Comparison of ENCODE assay signal across 8 cellular contexts in the genomic region with DNA sequence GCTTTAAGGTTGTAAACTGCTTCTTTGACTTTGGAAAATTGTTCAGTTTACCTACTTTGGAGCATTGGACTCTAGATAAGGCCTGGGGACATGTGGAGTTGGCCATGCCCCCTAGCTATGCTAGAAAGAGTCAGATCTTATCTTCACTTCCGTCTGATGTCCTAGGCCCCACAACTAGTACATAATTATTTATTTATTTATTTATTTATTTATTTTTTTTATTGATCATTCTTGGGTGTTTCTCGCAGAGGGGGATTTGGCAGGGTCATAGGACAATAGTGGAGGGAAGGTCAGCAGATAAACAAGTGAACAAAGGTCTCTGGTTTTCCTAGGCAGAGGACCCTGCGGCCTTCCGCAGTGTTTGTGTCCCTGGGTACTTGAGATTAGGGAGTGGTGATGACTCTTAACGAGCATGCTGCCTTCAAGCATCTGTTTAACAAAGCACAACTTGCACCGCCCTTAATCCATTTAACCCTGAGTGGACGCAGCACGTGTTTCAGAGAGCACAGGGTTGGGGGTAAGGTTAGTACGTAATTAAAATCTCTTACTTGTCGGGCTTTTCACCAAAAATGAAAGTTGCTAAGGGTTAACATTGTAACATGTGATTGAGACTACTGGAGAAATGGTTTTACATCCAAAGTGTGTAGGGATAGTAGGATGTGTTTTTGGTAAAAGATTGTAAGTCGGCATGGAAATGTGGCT. TPM values are rescaled to one million over a fixed set of nuclear protein-coding genes. Genes with fewer than 3 reads are reported as not detected.
A peak's percentile ranks its signal among the peaks of the same experiment; 100 is the strongest.
DNase-seq lines count a peak whose midpoint lies in the region; ATAC-seq, FAIRE-seq and TF ChIP-seq lines count a peak whose summit lies in the region.
"Not testable (repeated sequence)": the region's sequence is repeated elsewhere in the genome, so short reads cannot be mapped to it uniquely, and the experiment has no call there.

No MANE protein-coding gene starts in this region.

- CTCF ChIA-PET in HepG2 (lab: Yijun Ruan, JAX; ENCODE audit: low intra/inter-chr PET ratio, low total read pairs): not testable (repeated sequence)

- intact Hi-C loops in HepG2 (cut with micrococcal nuclease; ENCODE audit: unreplicated experiment); spleen (cut with DNase I; ENCODE audit: low total_unique reads): not testable (repeated sequence)

- not testable (repeated sequence) for H4K20me1 ChIP-seq in HepG2 (ENCODE audit: insufficient read depth, low read length)

- not testable (repeated sequence) for H3K9ac ChIP-seq in HepG2 (ENCODE audit: insufficient read depth, low read depth, low read length)

- POLR2A ChIA-PET in HepG2 (lab: Yijun Ruan, JAX): not testable (repeated sequence)

- not testable (repeated sequence) for H3K27me3 Mint-ChIP-seq in activated naive CD8-positive, alpha-beta T cell; glutamatergic neuron (ENCODE audit: unreplicated experiment)

- TF ChIP-seq EP300 in HepG2 (IDR thresholded peaks at IDR 0.05; ENCODE audit: low read depth in 2 of 2, low read length in 2 of 2); HepG2 (CRISPR knock-in tag; IDR thresholded peaks at IDR 0.05; ENCODE audit: borderline replicate concordance): not testable (repeated sequence)

- not testable (repeated sequence) for TF ChIP-seq CTCF in glutamatergic neuron (IDR thresholded peaks at IDR 0.05; ENCODE audit: partially characterized antibody, unreplicated experiment); HepG2 (CRISPR knock-in tag; IDR thresholded peaks at IDR 0.05); spleen (IDR thresholded peaks at IDR 0.05 in 8 of 11, conservative IDR thresholded peaks at IDR 0.05 in 3 of 11)

- peaks cover 0 to 16% of the 10 kb centered on the region in 2 experiments; a peak in 2 of 5 replicates for H3K27me3 ChIP-seq in HepG2 (ENCODE audit: control insufficient read depth in 1 of 2, insufficient read depth in 2 of 2, low read length in 2 of 2)
- not testable (repeated sequence) for H3K27me3 ChIP-seq in spleen (replicated peaks in 1 of 7)

- not testable (repeated sequence) for H3K79me2 ChIP-seq in HepG2 (ENCODE audit: insufficient read depth, low read length)

- H3K27ac ChIP-seq in HepG2 (ENCODE audit: extremely low read length, insufficient read depth, low read length): not testable (repeated sequence)
- peak overlapping the region in 7 of 8 donors; percentile 66 to 88 (median 80) for H3K27ac ChIP-seq in spleen

- not testable (repeated sequence) for H3K9me3 ChIP-seq in HepG2 (ENCODE audit: low read length); spleen

- H3K4me1 ChIP-seq in HepG2 (ENCODE audit: insufficient read depth, low read length) (peaks cover 13% of the 10 kb centered on the region; the same call in 1 of the 2 replicates), spleen (peaks cover 10 to 32% (median 20%) of the 10 kb centered on the region in 6 donors)

- 17% methylated on average over 8 of the region's 11 CpGs for WGBS in HepG2 (ENCODE audit: low lambda C conversion rate)
- 63 to 72% (median 64%) methylated on average over 7 to 11 of the region's 11 CpGs for WGBS in spleen, 5 donors

- not testable (repeated sequence) for H3K36me3 ChIP-seq in HepG2 (replicated peaks in 1 of 2; ENCODE audit: control insufficient read depth in 1 of 2, insufficient read depth in 2 of 2, low read length in 2 of 2); spleen

- not testable (repeated sequence) for TF ChIP-seq POLR2A in GM12891 (IDR thresholded peaks at IDR 0.05; ENCODE audit: low read depth, low read length); HepG2 (IDR thresholded peaks at IDR 0.05; ENCODE audit: insufficient read depth in 1 of 2, low read depth in 2 of 2, low read length in 2 of 2); spleen (IDR thresholded peaks at IDR 0.05)

- TF ChIP-seq RAD21 in HepG2 (CRISPR knock-in tag; IDR thresholded peaks at IDR 0.05): not testable (repeated sequence)

- not testable (repeated sequence) for H3K4me3 Mint-ChIP-seq in activated naive CD8-positive, alpha-beta T cell; glutamatergic neuron (ENCODE audit: unreplicated experiment)

- peak; percentile 75 for ATAC-seq in HepG2

- H2AFZ ChIP-seq in HepG2 (ENCODE audit: low read length): not testable (repeated sequence)

- H3K36me3 Mint-ChIP-seq in activated naive CD8-positive, alpha-beta T cell; glutamatergic neuron (ENCODE audit: unreplicated experiment): not testable (repeated sequence)

- peak overlapping the region; percentile 32; the same call in 1 of the 2 replicates for H3K4me2 ChIP-seq in HepG2 (ENCODE audit: low read depth, low read length)

- H3K4me3 ChIP-seq in HepG2 (replicated peaks in 1 of 3; ENCODE audit: insufficient read depth in 1 of 3, low read depth in 2 of 3, low read length in 3 of 3): not testable (repeated sequence)
- H3K4me3 ChIP-seq in spleen: peak overlapping the region in 1 of 8 donors; percentile 30

- not testable (repeated sequence) for DNase-seq in GM12891 (ENCODE audit: insufficient read length, low spot score); glutamatergic neuron; spleen
- DNase-seq in NCI-H1417 (lab: John Stamatoyannopoulos, UW) (peak in 2 of 3 experiments; percentile 30 to 36), NCI-H524 treated with DMSO at 0.1 percent for 48 hours (lab: John Stamatoyannopoulos, UW) (peak; percentile 22), NCI-H82 treated with DMSO at 0.1 percent for 48 hours (lab: John Stamatoyannopoulos, UW; ENCODE audit: unreplicated experiment) (peak; percentile 52), HepG2 (ENCODE audit: low spot score) (peak; percentile 23)

- not testable (repeated sequence) for BruUV-seq in HepG2 (replicated peaks; lab: Mats Ljungman, UMichigan)

- in situ Hi-C loops in HepG2 (cut with HindIII; ENCODE audit: extremely low pct_ligation_motif_present, low pct_unique_long_range_greater_than_20kb): not testable (repeated sequence)

- peak overlapping the region; percentile 46 for H3K27ac Mint-ChIP-seq in activated naive CD8-positive, alpha-beta T cell
- peak overlapping the region; percentile 2 for H3K27ac Mint-ChIP-seq in glutamatergic neuron (ENCODE audit: unreplicated experiment)

- peaks cover 26% of the 10 kb centered on the region for H3K4me1 Mint-ChIP-seq in activated naive CD8-positive, alpha-beta T cell (ENCODE audit: low read depth)
- H3K4me1 Mint-ChIP-seq in glutamatergic neuron (ENCODE audit: low read depth, unreplicated experiment): not testable (repeated sequence)

- FAIRE-seq in GM12891 (lab: Jason Lieb, UNC): peak; percentile 33
- FAIRE-seq in HepG2 (lab: Jason Lieb, UNC): not testable (repeated sequence)

- H3K9me3 Mint-ChIP-seq in activated naive CD8-positive, alpha-beta T cell (ENCODE audit: low read depth); glutamatergic neuron (ENCODE audit: unreplicated experiment): not testable (repeated sequence)

RNA-seq across cellular contexts. Expression of a gene that starts 7.4 kb away (rescaled TPM):
- 73.2 TPM for polyA plus RNA-seq in GM12891 (2012; ENCODE audit: low read depth, missing spikeins)
- 23.3 TPM for total RNA-seq in glutamatergic neuron (ENCODE audit: unreplicated experiment)
- total RNA-seq in HepG2 (2016; rRNA removed; fragmentation: Illumina TruSeq; extraction: Trizol): 90.0 and 97.9 TPM in 2 replicates
- total RNA-seq in HepG2 (2016; cell fraction: cytosol; rRNA removed; fragmentation: Illumina TruSeq; extraction: Trizol; ENCODE audit: low read depth): 29.1 and 29.3 TPM in 2 replicates
- 79.3 and 102 TPM in 2 replicates for total RNA-seq in HepG2 (2016; cell fraction: insoluble cytoplasmic fraction; rRNA removed; fragmentation: Illumina TruSeq; extraction: Trizol)
- total RNA-seq in HepG2 (2016; cell fraction: membrane; rRNA removed; fragmentation: Illumina TruSeq; extraction: Trizol): 33.0 and 35.7 TPM in 2 replicates
- 31.5 and 38.4 TPM in 2 replicates for total RNA-seq in HepG2 (2016; cell fraction: nucleus; rRNA removed; fragmentation: Illumina TruSeq; extraction: Trizol)
- 53.7 and 59.4 TPM in 2 replicates for polyA plus RNA-seq in HepG2 (2011; rRNA removed)
- 36.2 and 46.4 TPM in 2 replicates for polyA plus RNA-seq in HepG2 (2011; cell fraction: cytosol; rRNA removed)
- polyA plus RNA-seq in HepG2 (2011; cell fraction: nucleus; rRNA removed): 17.6 and 20.3 TPM in 2 replicates
- 27.7 and 47.0 TPM in 2 replicates for polyA plus RNA-seq in HepG2 (2012)
- polyA plus RNA-seq in HepG2 (2016; cell fraction: cytosol; fragmentation: Illumina TruSeq; extraction: Trizol; ENCODE audit: low read depth): 24.1 and 27.6 TPM in 2 replicates
- polyA plus RNA-seq in HepG2 (2016; cell fraction: insoluble cytoplasmic fraction; fragmentation: Illumina TruSeq; extraction: Trizol; ENCODE audit: low read depth): 114 and 118 TPM in 2 replicates
- polyA plus RNA-seq in HepG2 (2016; cell fraction: membrane; fragmentation: Illumina TruSeq; extraction: Trizol; ENCODE audit: low read depth): 26.3 and 30.4 TPM in 2 replicates
- 68.9 and 72.4 TPM in 2 replicates for polyA plus RNA-seq in HepG2 (2016; cell fraction: nucleus; fragmentation: Illumina TruSeq; extraction: Trizol; ENCODE audit: insufficient read depth, low read depth)
- polyA minus RNA-seq in HepG2 (2011; rRNA and poly(A)+ RNA removed; ENCODE audit: low replicate concordance): 33.6 and 93.6 TPM in 2 replicates
- 22.0 and 32.7 TPM in 2 replicates for polyA minus RNA-seq in HepG2 (2011; cell fraction: cytosol; rRNA and poly(A)+ RNA removed)
- 27.2 and 31.0 TPM in 2 replicates for polyA minus RNA-seq in HepG2 (2011; cell fraction: nucleus; rRNA and poly(A)+ RNA removed)
- 10 to 100 TPM; 31.1 to 74.7 (median 41.1) TPM for total RNA-seq in spleen
- polyA plus RNA-seq in spleen: 10 to 100 TPM; 41.7 to 70.2 (median 52.9) TPM

RNA-seq across cellular contexts. Expression of a gene that starts 35.0 kb away (rescaled TPM):
- polyA plus RNA-seq in GM12891 (2012; ENCODE audit: low read depth, missing spikeins): 0.98 TPM
- total RNA-seq in glutamatergic neuron (ENCODE audit: unreplicated experiment) (91.5 TPM), HepG2 (2016; rRNA removed; fragmentation: Illumina TruSeq; extraction: Trizol) (under 0.01 TPM in 1 of 2 replicates, not detected in the other), spleen (10 to 100 TPM; 29.8 to 58.8 (median 43.4) TPM)
- not detected in 2 replicates for total RNA-seq in HepG2 (2016; cell fraction: cytosol; rRNA removed; fragmentation: Illumina TruSeq; extraction: Trizol; ENCODE audit: low read depth)
- total RNA-seq in HepG2 (2016; cell fraction: insoluble cytoplasmic fraction; rRNA removed; fragmentation: Illumina TruSeq; extraction: Trizol): not detected in 2 replicates
- not detected in 2 replicates for total RNA-seq in HepG2 (2016; cell fraction: membrane; rRNA removed; fragmentation: Illumina TruSeq; extraction: Trizol)
- total RNA-seq in HepG2 (2016; cell fraction: nucleus; rRNA removed; fragmentation: Illumina TruSeq; extraction: Trizol): 0.06 TPM in 1 of 2 replicates, not detected in the other
- polyA plus RNA-seq in HepG2 (2011; rRNA removed) (0.01 and 0.03 TPM in 2 replicates), spleen (1 to 10 TPM; 1.9 to 7.6 (median 3.1) TPM)
- polyA plus RNA-seq in HepG2 (2011; cell fraction: cytosol; rRNA removed): 0.01 TPM in 2 replicates
- 0.08 and 0.12 TPM in 2 replicates for polyA plus RNA-seq in HepG2 (2011; cell fraction: nucleus; rRNA removed)
- 0.03 and 0.09 TPM in 2 replicates for polyA plus RNA-seq in HepG2 (2012)
- not detected in 2 replicates for polyA plus RNA-seq in HepG2 (2016; cell fraction: cytosol; fragmentation: Illumina TruSeq; extraction: Trizol; ENCODE audit: low read depth)
- polyA plus RNA-seq in HepG2 (2016; cell fraction: insoluble cytoplasmic fraction; fragmentation: Illumina TruSeq; extraction: Trizol; ENCODE audit: low read depth): not detected in 2 replicates
- polyA plus RNA-seq in HepG2 (2016; cell fraction: membrane; fragmentation: Illumina TruSeq; extraction: Trizol; ENCODE audit: low read depth): not detected in 2 replicates
- polyA plus RNA-seq in HepG2 (2016; cell fraction: nucleus; fragmentation: Illumina TruSeq; extraction: Trizol; ENCODE audit: insufficient read depth, low read depth): not detected in 2 replicates
- 0.07 and 0.16 TPM in 2 replicates for polyA minus RNA-seq in HepG2 (2011; rRNA and poly(A)+ RNA removed; ENCODE audit: low replicate concordance)
- polyA minus RNA-seq in HepG2 (2011; cell fraction: cytosol; rRNA and poly(A)+ RNA removed): 0.10 TPM in 1 of 2 replicates, not detected in the other
- 0.12 and 0.13 TPM in 2 replicates for polyA minus RNA-seq in HepG2 (2011; cell fraction: nucleus; rRNA and poly(A)+ RNA removed)

Comparison
In these comparisons a context has a peak if more than half of its experiments do, and no peak if none do; other contexts are left out.
1. RNA of a gene that starts 35.0 kb away (total RNA-seq): 91.5 TPM in glutamatergic neuron (single experiment) and 29.8 to 58.8 TPM in spleen; under 0.01 to 0.06 TPM in HepG2; every median in the first group is over 10 times any median in the second.